Comparison of ENCODE assay signal across 5 cellular contexts in the genomic region with DNA sequence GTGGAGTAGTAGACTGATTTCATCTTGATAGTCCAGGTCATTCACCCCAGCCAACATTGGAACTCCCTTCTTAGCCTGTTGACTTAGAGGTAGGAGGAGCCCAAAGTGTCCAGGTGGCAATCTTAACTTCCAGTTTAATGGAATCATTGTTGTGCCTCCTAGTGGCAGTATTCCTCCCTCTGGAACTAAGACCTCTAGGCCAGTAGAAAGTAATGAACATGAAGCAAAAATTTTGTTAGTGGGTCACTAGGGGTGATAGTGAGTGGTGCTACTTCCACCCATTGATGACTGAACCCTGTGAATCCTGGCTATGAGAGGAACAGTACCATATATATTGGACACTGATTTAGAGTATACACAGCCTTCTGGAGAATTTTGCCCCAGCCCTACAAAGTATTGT. TPM values are rescaled to one million over a fixed set of nuclear protein-coding genes. Genes with fewer than 3 reads are reported as not detected.
"Had no signal": no experiment of that assay in that cellular context is flagged by ENCODE, and none has a peak within 500 bp of the region (broad histone marks: within the 10 kb centered on the region; RNA-seq: fewer than 3 reads in every experiment).

No MANE protein-coding gene starts in this region.

RNA-seq across cellular contexts. Expression of a gene that starts 16.4 kb away (rescaled TPM):
- total RNA-seq: activated CD4-positive, alpha-beta memory T cell treated with anti-CD3 and anti-CD28 coated beads for 36 hours; activated CD4-positive, alpha-beta T cell treated with anti-CD3 and anti-CD28 coated beads, Interleukin-2, amount 10 ng/mL, durations not matched to agents 7 days and 5 days; activated naive CD4-positive, alpha-beta T cell treated with anti-CD3 and anti-CD28 coated beads, Interleukin-2, amount 50 U/mL, for 72 hours; ascending aorta; PC-3 had no signal
